1 cellular context compared by ENCODE assay signal in the genomic region with DNA sequence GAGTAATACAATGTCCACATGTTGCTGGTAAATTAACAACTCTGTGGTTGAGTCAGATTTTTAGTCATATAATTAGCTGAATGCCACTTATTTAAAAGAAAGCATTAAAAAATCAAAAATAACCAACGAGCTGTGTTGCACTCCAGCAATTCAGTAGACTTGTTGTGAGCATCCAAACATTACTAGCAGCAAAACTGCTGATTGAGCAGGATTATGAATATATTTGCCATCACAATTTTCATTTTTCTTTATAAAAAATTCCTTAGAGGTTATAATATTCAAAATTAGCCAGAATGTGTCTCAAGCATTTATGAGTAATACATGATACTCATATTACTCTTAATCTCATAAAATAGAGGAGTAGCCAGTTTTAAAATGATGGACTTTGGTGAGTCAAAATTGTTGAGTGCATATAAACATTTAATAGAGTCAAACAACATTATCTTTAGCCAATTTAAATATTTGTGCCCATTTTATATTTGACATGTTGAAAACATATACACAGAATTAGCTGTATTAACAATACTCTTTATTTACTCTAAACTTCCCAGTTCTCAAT.
TF ChIP-seq lines count a peak whose summit lies in the region.

No MANE protein-coding gene starts in this region.

TF ChIP-seq in A549, 52 proteins besides CTCF, POLR2A, EP300 and RAD21:
- peak; percentile 84 for TF ChIP-seq MAFK (IDR thresholded peaks at IDR 0.05; ENCODE audit: partially characterized antibody)
- TF ChIP-seq RFX5 (IDR thresholded peaks at IDR 0.05), result no peak
- no peak for TF ChIP-seq CBX8 (IDR thresholded peaks at IDR 0.05)
